Comparison of ENCODE assay signal across 9 cellular contexts in the genomic region with DNA sequence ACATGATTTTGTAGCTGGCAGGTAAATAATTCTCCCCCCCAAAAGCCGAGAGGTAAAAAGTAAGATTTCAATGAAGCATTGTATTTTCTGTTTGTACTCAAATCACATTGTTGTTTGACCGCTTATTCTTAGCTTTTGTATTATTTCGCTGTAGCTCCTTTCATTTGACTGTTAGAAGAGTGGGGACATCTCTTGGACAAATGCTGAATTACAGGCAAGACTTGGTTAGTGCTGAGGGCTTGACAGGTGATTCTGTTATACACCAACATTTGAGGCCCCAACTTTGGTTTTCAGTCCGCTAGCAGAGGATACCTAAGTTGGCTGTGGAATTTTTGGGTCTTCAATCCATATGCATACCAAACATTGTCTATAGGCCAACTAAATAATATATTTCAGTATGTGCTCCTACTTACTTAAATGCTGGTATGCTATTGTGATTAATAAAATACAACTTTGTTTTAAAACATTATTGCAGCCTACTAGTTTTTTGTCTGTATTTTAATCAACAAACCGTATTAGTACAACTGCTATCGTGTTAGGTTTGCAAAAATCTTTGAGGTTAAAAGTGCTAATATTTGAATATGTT.
A peak's percentile ranks its signal among the peaks of the same experiment; 100 is the strongest.
DNase-seq lines count a peak whose midpoint lies in the region; ATAC-seq and TF ChIP-seq lines count a peak whose summit lies in the region.
"Had no signal": no experiment of that assay in that cellular context is flagged by ENCODE, and none has a peak within 500 bp of the region (broad histone marks: within the 10 kb centered on the region; RNA-seq: fewer than 3 reads in every experiment).

No MANE protein-coding gene starts in this region.

- H3F3A ChIP-seq in OCI-LY1 (ENCODE audit: insufficient read depth, low read length) = no peaks in the 10 kb centered on the region

- peaks cover 10% of the 10 kb centered on the region for H3K4me1 Mint-ChIP-seq in MCF 10A (ENCODE audit: insufficient read depth, unreplicated experiment)

- peak; percentile 94 for TF ChIP-seq CTCF in OCI-LY1 (IDR thresholded peaks at IDR 0.05; ENCODE audit: low read length)
- peak; percentile 75 for TF ChIP-seq CTCF in MCF 10A (IDR thresholded peaks at IDR 0.05; ENCODE audit: unreplicated experiment)
- TF ChIP-seq CTCF in upper lobe of left lung (IDR thresholded peaks at IDR 0.05) = peak; percentile 47 to 71 (median 68)

- no peak overlapping the region for H2AFZ ChIP-seq in OCI-LY1 (ENCODE audit: low read length)

- intact Hi-C loops in MCF 10A (cut with micrococcal nuclease) = loop anchor here (5.0 to 10.0 kb wide), 4 partner anchors 101 to 338 kb away; partner anchors contain the start of genes ERC1, RAD52 and WNK1
- intact Hi-C loops in left colon (cut with DNase I, micrococcal nuclease) = no loop called here
- intact Hi-C loops in posterior vena cava (cut with DNase I) = no loop called here

- no peaks in the 10 kb centered on the region for H3K36me3 Mint-ChIP-seq in MCF 10A (ENCODE audit: insufficient read depth, unreplicated experiment)
- H3K36me3 Mint-ChIP-seq: activated naive CD4-positive, alpha-beta T cell treated with anti-CD3 and anti-CD28 coated beads, Interleukin-2, amount 50 U/mL, for 72 hours had no signal

- H3K27me3 ChIP-seq in OCI-LY1 (ENCODE audit: insufficient read depth, low read length) (no peaks in the 10 kb centered on the region), upper lobe of left lung (no peaks in the 10 kb centered on the region)

- H3K27me3 Mint-ChIP-seq in MCF 10A (ENCODE audit: insufficient read depth, unreplicated experiment) = no peaks in the 10 kb centered on the region

- H3K36me3 ChIP-seq in OCI-LY1 (ENCODE audit: insufficient read depth, low read length) (no peaks in the 10 kb centered on the region), upper lobe of left lung (no peaks in the 10 kb centered on the region)

- H3K27ac ChIP-seq in OCI-LY1 (ENCODE audit: low read depth, low read length, poor library complexity, severe bottlenecking) (no peak overlapping the region), upper lobe of left lung (no peak overlapping the region)

- H3K4me3 ChIP-seq in OCI-LY1 (ENCODE audit: low read depth, low read length, poor library complexity, severe bottlenecking) (no peak overlapping the region), upper lobe of left lung (no peak overlapping the region)

- POLR2A ChIA-PET in MCF 10A (lab: Yijun Ruan, JAX) = interaction anchor here (0.7 to 2.0 kb wide), 8 partner anchors 9 to 276 kb away, joined by 3 to 12 read pairs (median 3); partner anchors contain the start of genes ERC1 and RAD52

- H3K4me1 ChIP-seq in OCI-LY1 (ENCODE audit: insufficient read depth, low read length, severe bottlenecking) (no peaks in the 10 kb centered on the region), upper lobe of left lung (peaks cover 0 to 10% (median 5%) of the 10 kb centered on the region in 4 donors)

- no peaks in the 10 kb centered on the region for H3K79me2 ChIP-seq in OCI-LY1 (ENCODE audit: insufficient read depth, low read length)

- DNase-seq in NOMO-1 treated with DMSO at 0.1 percent for 48 hours (lab: John Stamatoyannopoulos, UW; ENCODE audit: unreplicated experiment) = peak; percentile 50
- DNase-seq in NOMO-1 treated with dmso at 0.1 percent for 144 hours (lab: John Stamatoyannopoulos, UW; ENCODE audit: unreplicated experiment) = no peak
- DNase-seq in MCF 10A (ENCODE audit: unreplicated experiment) = peak; percentile 75
- DNase-seq in left colon = no peak
- DNase-seq in upper lobe of left lung = no peak
- no peak for DNase-seq in posterior vena cava (ENCODE audit: low spot score)

- no peaks in the 10 kb centered on the region for H4K20me1 ChIP-seq in OCI-LY1 (ENCODE audit: insufficient read depth, low read length)

- no peak overlapping the region for H3K9ac ChIP-seq in OCI-LY1 (ENCODE audit: low read length)

- H3K27ac Mint-ChIP-seq in MCF 10A (ENCODE audit: low read depth, unreplicated experiment) = no peak overlapping the region
- H3K27ac Mint-ChIP-seq: activated naive CD4-positive, alpha-beta T cell treated with anti-CD3 and anti-CD28 coated beads, Interleukin-2, amount 50 U/mL, for 72 hours had no signal

- peak; percentile 87 for TF ChIP-seq RAD21 in Ishikawa (IDR thresholded peaks at IDR 0.05; ENCODE audit: low read depth)

- H3K4me3 Mint-ChIP-seq in MCF 10A (ENCODE audit: unreplicated experiment) = no peak overlapping the region

- H3K9me3 ChIP-seq in OCI-LY1 (ENCODE audit: low read length) = no peaks in the 10 kb centered on the region
- no peaks in the 10 kb centered on the region for H3K9me3 ChIP-seq in upper lobe of left lung

- no peak for TF ChIP-seq POLR2A in upper lobe of left lung (IDR thresholded peaks at IDR 0.05)

- ATAC-seq in left colon (peak; percentile 71), upper lobe of left lung (ENCODE audit: low FRiP score in 2 of 2) (peak in 1 of 2 donors; percentile 62)

- CTCF ChIA-PET in MCF 10A (lab: Yijun Ruan, JAX) = interaction anchor here (0.5 to 1.8 kb wide), 38 partner anchors 9 to 494 kb away, joined by 3 to 28 read pairs (median 3); partner anchors contain the start of gene RAD52

- H3K9me3 Mint-ChIP-seq in MCF 10A (ENCODE audit: unreplicated experiment) = no peaks in the 10 kb centered on the region
- H3K9me3 Mint-ChIP-seq: activated naive CD4-positive, alpha-beta T cell treated with anti-CD3 and anti-CD28 coated beads, Interleukin-2, amount 50 U/mL, for 72 hours had no signal

- BruUV-seq in MCF 10A (replicated peaks; lab: Mats Ljungman, UMichigan) = no TSS peak

- TF ChIP-seq EP300 in Ishikawa (IDR thresholded peaks at IDR 0.05; ENCODE audit: borderline replicate concordance) (no peak), upper lobe of left lung (IDR thresholded peaks at IDR 0.05) (no peak)

- H3K9me2 ChIP-seq in OCI-LY1 (ENCODE audit: low read depth, low read length) = no peaks in the 10 kb centered on the region

- 35 to 40% methylated on average over 6 of the region's 6 CpGs for WGBS in upper lobe of left lung, 2 donors

- H3K4me2 ChIP-seq in OCI-LY1 (ENCODE audit: low read length) = no peak overlapping the region

TF ChIP-seq in Ishikawa, 13 proteins besides CTCF, POLR2A, EP300 and RAD21:
- TF ChIP-seq, protein P1, sequence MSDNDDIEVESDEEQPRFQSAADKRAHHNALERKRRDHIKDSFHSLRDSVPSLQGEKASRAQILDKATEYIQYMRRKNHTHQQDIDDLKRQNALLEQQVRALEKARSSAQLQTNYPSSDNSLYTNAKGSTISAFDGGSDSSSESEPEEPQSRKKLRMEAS (IDR thresholded peaks at IDR 0.05) = no peak
- TF ChIP-seq CREB1 (IDR thresholded peaks at IDR 0.05; ENCODE audit: low read depth) (no peak), TAF1 (IDR thresholded peaks at IDR 0.05; ENCODE audit: low read depth) (no peak), CEBPB (IDR thresholded peaks at IDR 0.05) (no peak), TEAD4 (IDR thresholded peaks at IDR 0.05) (no peak), TCF12 (IDR thresholded peaks at IDR 0.05; ENCODE audit: low read depth) (no peak), EGR1 (IDR thresholded peaks at IDR 0.05) (no peak), ZBTB7A (IDR thresholded peaks at IDR 0.05; ENCODE audit: low read depth) (no peak), NFIC (IDR thresholded peaks at IDR 0.05) (no peak)
- TF ChIP-seq, protein P2, sequence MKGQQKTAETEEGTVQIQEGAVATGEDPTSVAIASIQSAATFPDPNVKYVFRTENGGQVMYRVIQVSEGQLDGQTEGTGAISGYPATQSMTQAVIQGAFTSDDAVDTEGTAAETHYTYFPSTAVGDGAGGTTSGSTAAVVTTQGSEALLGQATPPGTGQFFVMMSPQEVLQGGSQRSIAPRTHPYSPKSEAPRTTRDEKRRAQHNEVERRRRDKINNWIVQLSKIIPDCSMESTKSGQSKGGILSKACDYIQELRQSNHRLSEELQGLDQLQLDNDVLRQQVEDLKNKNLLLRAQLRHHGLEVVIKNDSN (IDR thresholded peaks at IDR 0.05) = no peak
- TF ChIP-seq, protein P3, sequence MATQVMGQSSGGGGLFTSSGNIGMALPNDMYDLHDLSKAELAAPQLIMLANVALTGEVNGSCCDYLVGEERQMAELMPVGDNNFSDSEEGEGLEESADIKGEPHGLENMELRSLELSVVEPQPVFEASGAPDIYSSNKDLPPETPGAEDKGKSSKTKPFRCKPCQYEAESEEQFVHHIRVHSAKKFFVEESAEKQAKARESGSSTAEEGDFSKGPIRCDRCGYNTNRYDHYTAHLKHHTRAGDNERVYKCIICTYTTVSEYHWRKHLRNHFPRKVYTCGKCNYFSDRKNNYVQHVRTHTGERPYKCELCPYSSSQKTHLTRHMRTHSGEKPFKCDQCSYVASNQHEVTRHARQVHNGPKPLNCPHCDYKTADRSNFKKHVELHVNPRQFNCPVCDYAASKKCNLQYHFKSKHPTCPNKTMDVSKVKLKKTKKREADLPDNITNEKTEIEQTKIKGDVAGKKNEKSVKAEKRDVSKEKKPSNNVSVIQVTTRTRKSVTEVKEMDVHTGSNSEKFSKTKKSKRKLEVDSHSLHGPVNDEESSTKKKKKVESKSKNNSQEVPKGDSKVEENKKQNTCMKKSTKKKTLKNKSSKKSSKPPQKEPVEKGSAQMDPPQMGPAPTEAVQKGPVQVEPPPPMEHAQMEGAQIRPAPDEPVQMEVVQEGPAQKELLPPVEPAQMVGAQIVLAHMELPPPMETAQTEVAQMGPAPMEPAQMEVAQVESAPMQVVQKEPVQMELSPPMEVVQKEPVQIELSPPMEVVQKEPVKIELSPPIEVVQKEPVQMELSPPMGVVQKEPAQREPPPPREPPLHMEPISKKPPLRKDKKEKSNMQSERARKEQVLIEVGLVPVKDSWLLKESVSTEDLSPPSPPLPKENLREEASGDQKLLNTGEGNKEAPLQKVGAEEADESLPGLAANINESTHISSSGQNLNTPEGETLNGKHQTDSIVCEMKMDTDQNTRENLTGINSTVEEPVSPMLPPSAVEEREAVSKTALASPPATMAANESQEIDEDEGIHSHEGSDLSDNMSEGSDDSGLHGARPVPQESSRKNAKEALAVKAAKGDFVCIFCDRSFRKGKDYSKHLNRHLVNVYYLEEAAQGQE (IDR thresholded peaks at IDR 0.05; ENCODE audit: low read depth) = no peak
TF ChIP-seq in Ishikawa: peak in this region for 0.

Comparison
In these comparisons a context has a peak if more than half of its experiments do, and no peak if none do; other contexts are left out.
1. DNase-seq: peak in NOMO-1 treated with DMSO at 0.1 percent for 48 hours (single experiment) and MCF 10A (single experiment); none in NOMO-1 treated with dmso at 0.1 percent for 144 hours (single experiment), left colon (0 of 2), upper lobe of left lung (0 of 2) and posterior vena cava (single experiment).
2. Peak in every context shown above with its lines, with median percentiles within 50 percentile points of each other: CTCF ChIP-seq.